ENCODE assay signal across 8 cellular contexts in genomic region chr1:121097127-121097866, GRCh38.
DNase-seq lines count a peak whose midpoint lies in the region; ATAC-seq and TF ChIP-seq lines count a peak whose summit lies in the region.
"Not testable (repeated sequence)": the region's sequence is repeated elsewhere in the genome, so short reads cannot be mapped to it uniquely, and the experiment has no call there.

No MANE protein-coding gene starts in this region.

- peak; percentile 14 for DNase-seq in NCI-H748 treated with DMSO at 0.1 percent for 48 hours (lab: John Stamatoyannopoulos, UW)
- peak; percentile 84 to 86 for DNase-seq in activated CD4-positive, alpha-beta T cell treated with anti-CD3 and anti-CD28 coated beads, Interleukin-2, amount 50 U/mL, for 48 hours
- peak; percentile 23 for DNase-seq in dedifferentiated amniotic fluid mesenchymal stem cell (ENCODE audit: extremely low spot score)
- DNase-seq in lower leg skin (ENCODE audit: low spot score in 2 of 2), result peak; percentile 69 to 96
- peak; percentile 86 to 87 for DNase-seq in stimulated activated CD4-positive, alpha-beta T cell treated with anti-CD3 and anti-CD28 coated beads, Interleukin-2, amount 100 ng/mL, for 24 hours

- 0 out of 22 replicates have a peak, but pooled peaks cover 0 to 12% (median 0%) of the 10 kb centered on the region in 11 experiments for H3K36me3 ChIP-seq in BLaER1 treated with 17β-estradiol and CSF1 and Interleukin-3, amounts not matched to agents 10 nM and 100 nM

- 0% methylated on average over 1 to 14 of the region's 69 CpGs for WGBS in lower leg skin, 2 donors

- peak; percentile 97 for ATAC-seq in GM19452 (IDR thresholded peaks at IDR 0.05; ENCODE audit: unreplicated experiment)
- peak; percentile 94 for ATAC-seq in HG03439 (IDR thresholded peaks at IDR 0.05; ENCODE audit: unreplicated experiment)

- TF ChIP-seq POLR2A in lower leg skin (IDR thresholded peaks at IDR 0.05), result not testable (repeated sequence)

- H3K4me2 ChIP-seq in BLaER1 treated with 17β-estradiol and CSF1 and Interleukin-3, amounts not matched to agents 10 nM and 100 nM, result peak overlapping the region in 10 of 11 experiments; percentile 18 to 48 (median 42); a peak in 8 of 22 replicates

- not testable (repeated sequence) for H4K20me1 ChIP-seq in BLaER1 treated with 17β-estradiol and CSF1 and Interleukin-3, amounts not matched to agents 10 nM and 100 nM

- H3K4me1 ChIP-seq in BLaER1 treated with 17β-estradiol and CSF1 and Interleukin-3, amounts not matched to agents 10 nM and 100 nM, result peaks cover 0 to 31% (median 21%) of the 10 kb centered on the region in 10 experiments; a peak in 16 of 20 replicates

- H3K27ac ChIP-seq in BLaER1 treated with 17β-estradiol and CSF1 and Interleukin-3, amounts not matched to agents 10 nM and 100 nM, result peak overlapping the region in 8 of 11 experiments; percentile 23 to 60 (median 51); a peak in 13 of 22 replicates

- peak in 1 of 3 donors; percentile 31 for TF ChIP-seq CTCF in lower leg skin (IDR thresholded peaks at IDR 0.05)

- H3K9me3 ChIP-seq in BLaER1 treated with 17β-estradiol and CSF1 and Interleukin-3, amounts not matched to agents 10 nM and 100 nM (replicated peaks in 1 of 11), result not testable (repeated sequence)

- H3K9ac ChIP-seq in BLaER1 treated with 17β-estradiol and CSF1 and Interleukin-3, amounts not matched to agents 10 nM and 100 nM, result peak overlapping the region; percentile 44 to 64 (median 54); a peak in 16 of 22 replicates

- intact Hi-C loops in lower leg skin (cut with DNase I; ENCODE audit: low total_unique reads), result not testable (repeated sequence)

- peak overlapping the region; percentile 26 to 58 (median 51); a peak in 19 of 20 replicates for H3K4me3 ChIP-seq in BLaER1 treated with 17β-estradiol and CSF1 and Interleukin-3, amounts not matched to agents 10 nM and 100 nM
- H3K4me3 ChIP-seq in lower leg skin (ENCODE audit: low read depth, poor library complexity, severe bottlenecking), result not testable (repeated sequence)

- not testable (repeated sequence) for H3K27me3 ChIP-seq in BLaER1 treated with 17β-estradiol and CSF1 and Interleukin-3, amounts not matched to agents 10 nM and 100 nM

Comparison
In these comparisons a context has a peak if more than half of its experiments do, and no peak if none do; other contexts are left out.
1. DNase-seq: peak in every context shown above with its lines; median percentile 86 in stimulated activated CD4-positive, alpha-beta T cell treated with anti-CD3 and anti-CD28 coated beads, Interleukin-2, amount 100 ng/mL, for 24 hours; 85 in activated CD4-positive, alpha-beta T cell treated with anti-CD3 and anti-CD28 coated beads, Interleukin-2, amount 50 U/mL, for 48 hours; 82 in lower leg skin; 23 in dedifferentiated amniotic fluid mesenchymal stem cell; 14 in NCI-H748 treated with DMSO at 0.1 percent for 48 hours.